Comparison of ENCODE assay signal across 8 cellular contexts in the genomic region with DNA sequence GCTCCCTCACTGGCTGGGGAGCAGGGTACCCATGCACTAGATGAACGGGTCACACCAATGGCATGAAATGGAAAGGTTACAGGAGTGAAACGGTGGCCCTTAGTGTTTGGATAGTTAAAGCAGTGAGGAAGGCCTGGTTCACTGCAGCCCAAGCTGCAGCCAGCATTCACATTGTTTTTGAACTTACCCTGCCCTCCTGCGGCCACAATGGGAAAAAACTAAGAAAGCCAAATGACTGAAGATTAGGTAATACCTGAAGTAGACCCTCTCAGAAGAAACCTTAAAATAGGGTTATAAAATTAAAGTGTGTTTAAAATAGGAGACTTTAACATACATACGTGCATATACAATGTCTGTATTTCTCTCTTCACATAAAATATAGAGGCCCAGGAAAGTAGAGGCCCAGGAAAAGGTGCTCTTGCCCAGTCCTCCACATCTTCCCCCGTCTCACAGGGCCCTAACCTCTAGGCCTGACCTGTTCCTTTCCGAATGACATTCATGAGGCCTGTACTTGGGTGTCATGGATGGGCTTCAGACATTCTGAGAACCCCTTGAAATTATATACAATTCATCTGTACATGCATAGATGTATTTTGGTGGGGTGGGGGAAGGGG. TPM values are rescaled to one million over a fixed set of nuclear protein-coding genes. Genes with fewer than 3 reads are reported as not detected.
DNase-seq lines count a peak whose midpoint lies in the region; ATAC-seq, FAIRE-seq and TF ChIP-seq lines count a peak whose summit lies in the region.

No MANE protein-coding gene starts in this region.

- no peaks in the 10 kb centered on the region for H4K20me1 ChIP-seq in neural cell (ENCODE audit: insufficient read depth)

- no peaks in the 10 kb centered on the region for H3F3A ChIP-seq in neural cell (ENCODE audit: insufficient read depth, low read length, poor library complexity, severe bottlenecking)

- H3K9me3 Mint-ChIP-seq in CD8-positive, alpha-beta memory T cell = no peaks in the 10 kb centered on the region
- no peaks in the 10 kb centered on the region for H3K9me3 Mint-ChIP-seq in activated T-cell treated with anti-CD3 and anti-CD28 coated beads, Interleukin-2, amount 50 U/mL, for 72 hours

- TF ChIP-seq RAD21 in neural cell (conservative IDR thresholded peaks at IDR 0.05) = peak; percentile 92

- CTCF ChIA-PET in CD8-positive, alpha-beta memory T cell (lab: Charles Lee) = interaction anchor here (0.6 to 6.9 kb wide), 19 partner anchors 12 to 764 kb away, joined by 3 to 68 read pairs (median 4); a partner anchor contains a TSS

- H3K9me2 ChIP-seq in neural cell (ENCODE audit: insufficient read depth, low read length) = no peaks in the 10 kb centered on the region

- H3K4me1 Mint-ChIP-seq in CD8-positive, alpha-beta memory T cell = peaks cover 0 to 8% (median 5%) of the 10 kb centered on the region in 3 donors
- H3K4me1 Mint-ChIP-seq in activated T-cell treated with anti-CD3 and anti-CD28 coated beads, Interleukin-2, amount 50 U/mL, for 72 hours (ENCODE audit: low read depth) = peaks cover 36% of the 10 kb centered on the region

- H3K4me2 ChIP-seq in neural cell (ENCODE audit: low read length) = no peak overlapping the region

- in situ Hi-C loops in KBM-7 (cut with MboI; ENCODE audit: low pct_unique_long_range_greater_than_20kb, low sequenced_read_pairs) = no loop called here

- peak; percentile 15 for ATAC-seq in GM19468 (IDR thresholded peaks at IDR 0.05; ENCODE audit: extremely low read depth, unreplicated experiment)
- ATAC-seq in activated T-cell treated with anti-CD3 and anti-CD28 coated beads, Interleukin-2, amount 50 U/mL, for 72 hours (replicated peaks in 1 of 2) = peak; percentile 51 to 60

- POLR2A ChIA-PET in CD8-positive, alpha-beta memory T cell (lab: Charles Lee) = interaction anchor here (1.3 kb wide), 1 partner anchor 95 kb away, joined by 5 read pairs; no protein-coding TSS in a partner anchor

- H3K27ac Mint-ChIP-seq in CD8-positive, alpha-beta memory T cell = peak overlapping the region in 1 of 8 donors; percentile 66
- H3K27ac Mint-ChIP-seq in activated T-cell treated with anti-CD3 and anti-CD28 coated beads, Interleukin-2, amount 50 U/mL, for 72 hours = no peak overlapping the region

- FAIRE-seq in RCC 7860 (lab: Jason Lieb, UNC) = peak; percentile 65

- TF ChIP-seq CTCF in fibroblast of pulmonary artery (IDR thresholded peaks at IDR 0.05; ENCODE audit: low read length, missing control alignments) = peak; percentile 69
- peak; percentile 88 for TF ChIP-seq CTCF in neural cell (IDR thresholded peaks at IDR 0.05; ENCODE audit: poor library complexity, severe bottlenecking)
- peak; percentile 57 to 76 (median 62) for TF ChIP-seq CTCF in tibial nerve (IDR thresholded peaks at IDR 0.05)

- H3K9me3 ChIP-seq in CD8-positive, alpha-beta memory T cell (ENCODE audit: low read length) = no peaks in the 10 kb centered on the region
- no peaks in the 10 kb centered on the region for H3K9me3 ChIP-seq in neural cell (ENCODE audit: low read length)
- no peaks in the 10 kb centered on the region for H3K9me3 ChIP-seq in tibial nerve

- peaks cover 4 to 22% of the 10 kb centered on the region in 2 donors for H3K27me3 Mint-ChIP-seq in CD8-positive, alpha-beta memory T cell
- H3K27me3 Mint-ChIP-seq in activated T-cell treated with anti-CD3 and anti-CD28 coated beads, Interleukin-2, amount 50 U/mL, for 72 hours (ENCODE audit: low read depth) = peaks cover 17% of the 10 kb centered on the region

- H3K4me3 Mint-ChIP-seq in CD8-positive, alpha-beta memory T cell = no peak overlapping the region
- no peak overlapping the region for H3K4me3 Mint-ChIP-seq in activated T-cell treated with anti-CD3 and anti-CD28 coated beads, Interleukin-2, amount 50 U/mL, for 72 hours

- no peak overlapping the region for H3K9ac ChIP-seq in neural cell (ENCODE audit: low read length)

- no peaks in the 10 kb centered on the region for H3K79me2 ChIP-seq in neural cell (replicated peaks; ENCODE audit: insufficient read depth, low read length)

- peaks cover 2% of the 10 kb centered on the region for H3K27me3 ChIP-seq in CD8-positive, alpha-beta memory T cell (ENCODE audit: insufficient read depth, low read length, poor library complexity, severe bottlenecking)
- H3K27me3 ChIP-seq in neural cell (ENCODE audit: insufficient read depth, low read depth, low read length) = no peaks in the 10 kb centered on the region
- H3K27me3 ChIP-seq in tibial nerve = peaks cover 2 to 31% of the 10 kb centered on the region in 2 donors

- no peak for TF ChIP-seq POLR2A in tibial nerve (IDR thresholded peaks at IDR 0.05)

- H3K36me3 ChIP-seq in CD8-positive, alpha-beta memory T cell (ENCODE audit: insufficient read depth, low read length) = no peaks in the 10 kb centered on the region
- H3K36me3 ChIP-seq in neural cell (ENCODE audit: insufficient read depth, low read length) (no peaks in the 10 kb centered on the region), tibial nerve (no peaks in the 10 kb centered on the region)

- H3K27ac ChIP-seq in CD8-positive, alpha-beta memory T cell (ENCODE audit: low read depth, low read length) = no peak overlapping the region
- H3K27ac ChIP-seq in neural cell (ENCODE audit: low read length) (no peak overlapping the region), tibial nerve (no peak overlapping the region)

- H2AFZ ChIP-seq in neural cell (ENCODE audit: low read depth, low read length) = peak overlapping the region; percentile 7

- no peaks in the 10 kb centered on the region for H3K36me3 Mint-ChIP-seq in CD8-positive, alpha-beta memory T cell
- no peaks in the 10 kb centered on the region for H3K36me3 Mint-ChIP-seq in activated T-cell treated with anti-CD3 and anti-CD28 coated beads, Interleukin-2, amount 50 U/mL, for 72 hours (ENCODE audit: insufficient read depth in 2 of 2)

- H3K4me3 ChIP-seq in CD8-positive, alpha-beta memory T cell (ENCODE audit: low read length) = no peak overlapping the region
- H3K4me3 ChIP-seq in fibroblast of pulmonary artery (replicated peaks; ENCODE audit: low read depth, low read length) (no peak overlapping the region), neural cell (ENCODE audit: low read length) (no peak overlapping the region), tibial nerve (no peak overlapping the region)

- DNase-seq in CD8-positive, alpha-beta memory T cell = peak in 4 of 5 donors; percentile 35 to 68 (median 56)
- DNase-seq in KBM-7 = peak; percentile 85
- peak; percentile 56 for DNase-seq in RCC 7860 (ENCODE audit: low spot score)
- DNase-seq in activated T-cell treated with anti-CD3 and anti-CD28 coated beads, Interleukin-2, amount 50 U/mL, for 72 hours = peak; percentile 62 to 63
- peak; percentile 85 for DNase-seq in fibroblast of pulmonary artery (ENCODE audit: low read depth)
- peak; percentile 45 to 78 for DNase-seq in tibial nerve (ENCODE audit: low spot score in 2 of 2)

- no peak for TF ChIP-seq EP300 in neural cell (conservative IDR thresholded peaks at IDR 0.05; ENCODE audit: poor library complexity, severe bottlenecking)
- TF ChIP-seq EP300 in tibial nerve (IDR thresholded peaks at IDR 0.05) = peak in 1 of 2 donors; percentile 65

- 17 to 19% methylated on average over 6 of the region's 6 CpGs for WGBS in tibial nerve, 2 donors

- H3K4me1 ChIP-seq in CD8-positive, alpha-beta memory T cell (ENCODE audit: insufficient read depth, low read length) = no peaks in the 10 kb centered on the region
- peaks cover 0 to 34% (median 10%) of the 10 kb centered on the region in 4 donors for H3K4me1 ChIP-seq in tibial nerve

TF ChIP-seq in neural cell, 6 proteins besides CTCF, POLR2A, EP300 and RAD21:
- no peak for TF ChIP-seq TAF1 (IDR thresholded peaks at IDR 0.05; ENCODE audit: low read depth)
- peak; percentile 86 for TF ChIP-seq SMC3 (conservative IDR thresholded peaks at IDR 0.05; ENCODE audit: poor library complexity)

RNA-seq across cellular contexts. Expression of a gene that starts 33.3 kb away (rescaled TPM):
- total RNA-seq in CD8-positive, alpha-beta memory T cell = 10 to 100 TPM; 24.4 to 25.2 TPM
- polyA plus RNA-seq in CD8-positive, alpha-beta memory T cell = 24.0 TPM
- 10 to 100 TPM; 20.6 to 25.6 TPM for total RNA-seq in activated T-cell treated with anti-CD3 and anti-CD28 coated beads, Interleukin-2, amount 50 U/mL, for 72 hours
- 0.30 and 0.79 TPM in 2 replicates for polyA plus RNA-seq in neural cell
- 0.97 and 1.5 TPM in 2 replicates for polyA minus RNA-seq in neural cell
- 10 to 100 TPM; 22.2 to 34.2 (median 24.2) TPM for total RNA-seq in tibial nerve

RNA-seq across cellular contexts. Expression of a gene that starts 34.0 kb away (rescaled TPM):
- 1 to 10 TPM in 1 of 2 experiments, under 1 TPM in 1; 0.77 to 1.2 TPM for total RNA-seq in CD8-positive, alpha-beta memory T cell
- polyA plus RNA-seq in CD8-positive, alpha-beta memory T cell = 0.08 TPM
- total RNA-seq in activated T-cell treated with anti-CD3 and anti-CD28 coated beads, Interleukin-2, amount 50 U/mL, for 72 hours = 1 to 10 TPM; 3.1 to 3.6 TPM
- polyA plus RNA-seq in neural cell = 17.1 and 20.1 TPM in 2 replicates
- 5.4 and 6.1 TPM in 2 replicates for polyA minus RNA-seq in neural cell
- 10 to 100 TPM in 3 of 4 donors, 1 to 10 TPM in 1; 5.0 to 16.2 (median 13.5) TPM for total RNA-seq in tibial nerve

RNA-seq across cellular contexts. Expression of a gene that starts 58.0 kb away (rescaled TPM):
- total RNA-seq in CD8-positive, alpha-beta memory T cell = 10 to 100 TPM; 81.0 to 82.1 TPM
- polyA plus RNA-seq in CD8-positive, alpha-beta memory T cell = 26.0 TPM
- 10 to 100 TPM; 74.3 to 84.9 TPM for total RNA-seq in activated T-cell treated with anti-CD3 and anti-CD28 coated beads, Interleukin-2, amount 50 U/mL, for 72 hours
- polyA plus RNA-seq in neural cell = 126 and 141 TPM in 2 replicates
- 53.6 and 55.3 TPM in 2 replicates for polyA minus RNA-seq in neural cell
- 10 to 100 TPM; 37.8 to 45.3 (median 42.5) TPM for total RNA-seq in tibial nerve

RNA-seq across cellular contexts. Expression of a gene that starts 58.3 kb away (rescaled TPM):
- total RNA-seq in CD8-positive, alpha-beta memory T cell = 100 to 1,000 TPM; 219 to 225 TPM
- 95.8 TPM for polyA plus RNA-seq in CD8-positive, alpha-beta memory T cell
- total RNA-seq in activated T-cell treated with anti-CD3 and anti-CD28 coated beads, Interleukin-2, amount 50 U/mL, for 72 hours = 100 to 1,000 TPM; 128 to 136 TPM
- polyA plus RNA-seq in neural cell = 153 and 163 TPM in 2 replicates
- 48.7 and 48.9 TPM in 2 replicates for polyA minus RNA-seq in neural cell
- 100 to 1,000 TPM; 111 to 207 (median 135) TPM for total RNA-seq in tibial nerve
